ENCODE assay signal across 22 cellular contexts in the genomic region with DNA sequence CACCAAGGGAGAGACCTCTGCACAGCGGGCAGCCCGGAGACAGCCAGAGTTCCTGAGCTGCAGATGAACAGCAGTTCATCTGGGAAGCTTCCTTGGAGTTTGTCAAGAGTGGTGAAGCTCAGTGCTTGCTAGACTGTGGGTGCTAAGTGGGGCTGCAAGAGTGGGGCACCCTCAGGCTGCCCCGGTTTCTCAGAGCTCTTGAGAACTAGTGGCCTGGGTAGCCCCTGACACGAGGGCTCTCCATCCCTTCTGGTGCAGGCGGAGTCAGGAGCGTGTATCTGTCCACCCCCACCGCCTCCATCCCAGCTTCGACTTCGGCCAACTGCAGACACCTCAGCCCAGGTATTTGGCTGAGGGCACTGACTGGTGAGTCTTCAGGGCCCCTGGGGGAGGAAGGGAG.
DNase-seq lines count a peak whose midpoint lies in the region; ATAC-seq and TF ChIP-seq lines count a peak whose summit lies in the region.
"Had no signal": no experiment of that assay in that cellular context is flagged by ENCODE, and none has a peak within 500 bp of the region (broad histone marks: within the 10 kb centered on the region; RNA-seq: fewer than 3 reads in every experiment).

No MANE protein-coding gene starts in this region.

- H3K36me3 ChIP-seq in H7 (replicated peaks; ENCODE audit: control insufficient read depth, insufficient read depth, low read length) = no peaks in the 10 kb centered on the region
- H3K36me3 ChIP-seq: BE2C had no signal

- H3K4me3 Mint-ChIP-seq in activated naive CD4-positive, alpha-beta T cell treated with anti-CD3 and anti-CD28 coated beads for 36 hours = no peak overlapping the region
- H3K4me3 Mint-ChIP-seq in glutamatergic neuron (ENCODE audit: unreplicated experiment) = no peak overlapping the region
- H3K4me3 Mint-ChIP-seq: CD14-positive monocyte; CD4-positive, alpha-beta T cell; CD8-positive, alpha-beta memory T cell; H9 had no signal

- no peaks in the 10 kb centered on the region for H3K36me3 Mint-ChIP-seq in activated naive CD4-positive, alpha-beta T cell treated with anti-CD3 and anti-CD28 coated beads for 36 hours (ENCODE audit: low read depth)
- H3K36me3 Mint-ChIP-seq in glutamatergic neuron (ENCODE audit: unreplicated experiment) = peaks cover 6% of the 10 kb centered on the region
- H3K36me3 Mint-ChIP-seq: CD14-positive monocyte had no signal

- ATAC-seq in left lobe of liver = no peak
- ATAC-seq: A549, HCT116 had no signal

- intact Hi-C loops in activated naive CD4-positive, alpha-beta T cell treated with anti-CD3 and anti-CD28 coated beads for 36 hours (cut with micrococcal nuclease) = no loop called here

- H3K27me3 ChIP-seq in H7 (ENCODE audit: control insufficient read depth, insufficient read depth, low read length) = no peaks in the 10 kb centered on the region
- H3K27me3 ChIP-seq: BE2C; BLaER1 treated with 17β-estradiol and CSF1 and Interleukin-3, amounts not matched to agents 10 nM and 100 nM had no signal

- no peaks in the 10 kb centered on the region for H3K4me1 Mint-ChIP-seq in activated naive CD4-positive, alpha-beta T cell treated with anti-CD3 and anti-CD28 coated beads for 36 hours (ENCODE audit: low read depth)
- H3K4me1 Mint-ChIP-seq in glutamatergic neuron (ENCODE audit: low read depth, unreplicated experiment) = peaks cover 24% of the 10 kb centered on the region
- H3K4me1 Mint-ChIP-seq: CD14-positive monocyte; CD8-positive, alpha-beta memory T cell had no signal

- CTCF ChIA-PET in activated naive CD4-positive, alpha-beta T cell treated with anti-CD3 and anti-CD28 coated beads for 36 hours (lab: Charles Lee) = no interaction called here

- no peaks in the 10 kb centered on the region for H3K9me3 Mint-ChIP-seq in activated naive CD4-positive, alpha-beta T cell treated with anti-CD3 and anti-CD28 coated beads for 36 hours
- peaks cover 5% of the 10 kb centered on the region for H3K9me3 Mint-ChIP-seq in glutamatergic neuron (ENCODE audit: unreplicated experiment)
- H3K9me3 Mint-ChIP-seq: CD4-positive, alpha-beta T cell; CD8-positive, alpha-beta memory T cell; H9 had no signal

- peak; percentile 42 for DNase-seq in activated effector memory CD4-positive, alpha-beta T cell treated with anti-CD3 and anti-CD28 coated beads, Interleukin-2, amount 50 U/mL, for 16 hours
- no peak for DNase-seq in activated effector memory CD4-positive, alpha-beta T cell treated with Interleukin-2 at 50 U/mL for 16 hours
- peak; percentile 26 for DNase-seq in H7
- peak; percentile 28 for DNase-seq in left lobe of liver (ENCODE audit: low spot score)
- DNase-seq in ureter (ENCODE audit: low spot score) = peak; percentile 14
- no peak for DNase-seq in activated naive CD4-positive, alpha-beta T cell treated with anti-CD3 and anti-CD28 coated beads for 36 hours
- no peak for DNase-seq in glutamatergic neuron
- DNase-seq: 8988T; ACHN; AML-193; BE2C; CD4-positive, alpha-beta T cell; CD8-positive, alpha-beta memory T cell; DMS53; DMS79 treated with DMSO at 0.1 percent for 48 hours; GF-D8; GOT3; H9 had no signal

- peaks cover 2% of the 10 kb centered on the region for H3K27me3 Mint-ChIP-seq in activated naive CD4-positive, alpha-beta T cell treated with anti-CD3 and anti-CD28 coated beads for 36 hours (ENCODE audit: low read depth)
- H3K27me3 Mint-ChIP-seq in glutamatergic neuron (ENCODE audit: unreplicated experiment) = peaks cover 4% of the 10 kb centered on the region

- no peak for TF ChIP-seq CTCF in glutamatergic neuron (IDR thresholded peaks at IDR 0.05; ENCODE audit: partially characterized antibody, unreplicated experiment)

- H3K4me3 ChIP-seq in H7 (ENCODE audit: insufficient read depth, low read depth, low read length) = no peak overlapping the region
- H3K4me3 ChIP-seq: A549; BLaER1 treated with 17β-estradiol and CSF1 and Interleukin-3, amounts not matched to agents 10 nM and 100 nM had no signal

- no peak overlapping the region for H3K27ac Mint-ChIP-seq in activated naive CD4-positive, alpha-beta T cell treated with anti-CD3 and anti-CD28 coated beads for 36 hours
- no peak overlapping the region for H3K27ac Mint-ChIP-seq in glutamatergic neuron (ENCODE audit: unreplicated experiment)
- H3K27ac Mint-ChIP-seq: CD14-positive monocyte; CD4-positive, alpha-beta T cell; H9 had no signal

Comparison
In these comparisons a context has a peak if more than half of its experiments do, and no peak if none do; other contexts are left out.
1. DNase-seq: peak in activated effector memory CD4-positive, alpha-beta T cell treated with anti-CD3 and anti-CD28 coated beads, Interleukin-2, amount 50 U/mL, for 16 hours (single experiment), H7 (single experiment), left lobe of liver (single experiment) and ureter (single experiment); none in activated effector memory CD4-positive, alpha-beta T cell treated with Interleukin-2 at 50 U/mL for 16 hours (single experiment), activated naive CD4-positive, alpha-beta T cell treated with anti-CD3 and anti-CD28 coated beads for 36 hours (single experiment) and glutamatergic neuron (single experiment).